14 cellular contexts compared by ENCODE assay signal in genomic region chr2:84874381-84875212, GRCh38. TPM values are rescaled to one million over a fixed set of nuclear protein-coding genes. Genes with fewer than 3 reads are reported as not detected.
DNase-seq lines count a peak whose midpoint lies in the region; ATAC-seq and TF ChIP-seq lines count a peak whose summit lies in the region.
"Had no signal": no experiment of that assay in that cellular context is flagged by ENCODE, and none has a peak within 500 bp of the region (broad histone marks: within the 10 kb centered on the region; RNA-seq: fewer than 3 reads in every experiment).

No MANE protein-coding gene starts in this region.

- POLR2A ChIA-PET in activated naive CD8-positive, alpha-beta T cell treated with anti-CD3 and anti-CD28 coated beads, Interleukin-2, amount 10 ng/mL, durations not matched to agents 7 days and 5 days (lab: Charles Lee), result interaction anchor here (0.6 to 3.5 kb wide), 4 partner anchors 12 to 64 kb away, joined by 3 to 15 read pairs (median 4); partner anchors contain the start of gene TMSB10

- peaks cover 8% of the 10 kb centered on the region; the same call in 1 of the 2 replicates for H3K27me3 ChIP-seq in HAP-1 (ENCODE audit: low read depth)
- H3K27me3 ChIP-seq: breast epithelium had no signal

- peaks cover 48% of the 10 kb centered on the region for H3K36me3 Mint-ChIP-seq in activated naive CD8-positive, alpha-beta T cell treated with anti-CD3 and anti-CD28 coated beads, Interleukin-2, amount 10 ng/mL, durations not matched to agents 7 days and 5 days
- no peaks in the 10 kb centered on the region for H3K36me3 Mint-ChIP-seq in progenitor cell of endocrine pancreas (ENCODE audit: insufficient read depth)

- peak; percentile 6 for ATAC-seq in activated naive CD8-positive, alpha-beta T cell treated with anti-CD3 and anti-CD28 coated beads, Interleukin-2, amount 10 ng/mL, durations not matched to agents 7 days and 5 days (ENCODE audit: low read depth)
- no peak for ATAC-seq in GM21737 (IDR thresholded peaks at IDR 0.05; ENCODE audit: unreplicated experiment)

- H3K9me3 Mint-ChIP-seq in activated naive CD8-positive, alpha-beta T cell treated with anti-CD3 and anti-CD28 coated beads, Interleukin-2, amount 10 ng/mL, durations not matched to agents 7 days and 5 days, result no peaks in the 10 kb centered on the region
- no peaks in the 10 kb centered on the region for H3K9me3 Mint-ChIP-seq in progenitor cell of endocrine pancreas (ENCODE audit: low read depth)
- H3K9me3 Mint-ChIP-seq: naive B cell had no signal

- H3K4me1 ChIP-seq in HAP-1, result no peaks in the 10 kb centered on the region
- H3K4me1 ChIP-seq: breast epithelium had no signal

- H3K9me3 ChIP-seq in HAP-1, result no peaks in the 10 kb centered on the region
- H3K9me3 ChIP-seq: breast epithelium had no signal

- peak overlapping the region; percentile 95 for H3K27ac Mint-ChIP-seq in activated naive CD8-positive, alpha-beta T cell treated with anti-CD3 and anti-CD28 coated beads, Interleukin-2, amount 10 ng/mL, durations not matched to agents 7 days and 5 days
- H3K27ac Mint-ChIP-seq in progenitor cell of endocrine pancreas, result no peak overlapping the region

- H3K4me3 Mint-ChIP-seq in activated naive CD8-positive, alpha-beta T cell treated with anti-CD3 and anti-CD28 coated beads, Interleukin-2, amount 10 ng/mL, durations not matched to agents 7 days and 5 days, result peak overlapping the region; percentile 74
- no peak overlapping the region for H3K4me3 Mint-ChIP-seq in progenitor cell of endocrine pancreas (ENCODE audit: low read depth)
- H3K4me3 Mint-ChIP-seq: CD14-positive monocyte, naive B cell had no signal

- H3K27me3 Mint-ChIP-seq in activated naive CD8-positive, alpha-beta T cell treated with anti-CD3 and anti-CD28 coated beads, Interleukin-2, amount 10 ng/mL, durations not matched to agents 7 days and 5 days, result no peaks in the 10 kb centered on the region
- H3K27me3 Mint-ChIP-seq in progenitor cell of endocrine pancreas, result peaks cover 47% of the 10 kb centered on the region
- H3K27me3 Mint-ChIP-seq: naive B cell had no signal

- TF ChIP-seq CTCF in foreskin fibroblast (IDR thresholded peaks at IDR 0.05; ENCODE audit: low read depth, low read length), result no peak
- TF ChIP-seq CTCF in progenitor cell of endocrine pancreas (IDR thresholded peaks at IDR 0.05; ENCODE audit: unreplicated experiment), result no peak

- peaks cover 74% of the 10 kb centered on the region for H3K4me1 Mint-ChIP-seq in activated naive CD8-positive, alpha-beta T cell treated with anti-CD3 and anti-CD28 coated beads, Interleukin-2, amount 10 ng/mL, durations not matched to agents 7 days and 5 days
- H3K4me1 Mint-ChIP-seq in progenitor cell of endocrine pancreas (ENCODE audit: low read depth), result no peaks in the 10 kb centered on the region

- no peaks in the 10 kb centered on the region for H3K36me3 ChIP-seq in HAP-1 (replicated peaks)
- H3K36me3 ChIP-seq: breast epithelium had no signal

- no peak overlapping the region for H3K4me3 ChIP-seq in foreskin fibroblast (ENCODE audit: low read depth in 1 of 2, low read length in 2 of 2)
- no peak overlapping the region for H3K4me3 ChIP-seq in HAP-1
- H3K4me3 ChIP-seq: breast epithelium, skin epidermis had no signal

- in situ Hi-C loops in HAP-1 (cut with MboI; ENCODE audit: low sequenced_read_pairs), result no loop called here

- DNase-seq in AG20443 (ENCODE audit: low spot score) (peak; percentile 41), EL (peak; percentile 40), foreskin fibroblast (peak; percentile 47 to 53), C1 segment of cervical spinal cord (lab: John Stamatoyannopoulos, UW) (no peak), progenitor cell of endocrine pancreas (ENCODE audit: low spot score, unreplicated experiment) (no peak), HAP-1 (ENCODE audit: low spot score in 2 of 2) (no peak)
- peak; percentile 23 for DNase-seq in activated naive CD8-positive, alpha-beta T cell treated with anti-CD3 and anti-CD28 coated beads, Interleukin-2, amount 10 ng/mL, durations not matched to agents 7 days and 5 days
- DNase-seq: HCEC 1CT, naive B cell, T1000 had no signal

RNA-seq across cellular contexts. Expression of gene TRABD2A, which starts 6.3 kb away (rescaled TPM):
- total RNA-seq in activated naive CD8-positive, alpha-beta T cell treated with anti-CD3 and anti-CD28 coated beads, Interleukin-2, amount 10 ng/mL, durations not matched to agents 7 days and 5 days, result 10 to 100 TPM; 81.1 to 85.5 TPM
- 1.4 and 2.0 TPM in 2 replicates for total RNA-seq in progenitor cell of endocrine pancreas

RNA-seq across cellular contexts. Expression of gene TMSB10, which starts 30.9 kb away (rescaled TPM):
- 1,000 to 10,000 TPM; 4,217 to 4,653 TPM for total RNA-seq in activated naive CD8-positive, alpha-beta T cell treated with anti-CD3 and anti-CD28 coated beads, Interleukin-2, amount 10 ng/mL, durations not matched to agents 7 days and 5 days
- total RNA-seq in progenitor cell of endocrine pancreas, result 2,013 and 2,136 TPM in 2 replicates

Comparison
In these comparisons a context has a peak if more than half of its experiments do, and no peak if none do; other contexts are left out.
1. DNase-seq: peak in AG20443 (single experiment), EL (single experiment), activated naive CD8-positive, alpha-beta T cell treated with anti-CD3 and anti-CD28 coated beads, Interleukin-2, amount 10 ng/mL, durations not matched to agents 7 days and 5 days (single experiment) and foreskin fibroblast (2 of 2); none in C1 segment of cervical spinal cord (0 of 14), progenitor cell of endocrine pancreas (single experiment) and HAP-1 (0 of 2).
2. RNA of gene TRABD2A, which starts 6.3 kb away (total RNA-seq): 81.1 to 85.5 TPM in activated naive CD8-positive, alpha-beta T cell treated with anti-CD3 and anti-CD28 coated beads, Interleukin-2, amount 10 ng/mL, durations not matched to agents 7 days and 5 days; 1.4 to 2.0 TPM in progenitor cell of endocrine pancreas; every median in the first group is over 10 times any median in the second.